ENCODE assay signal across 13 cellular contexts in the genomic region with DNA sequence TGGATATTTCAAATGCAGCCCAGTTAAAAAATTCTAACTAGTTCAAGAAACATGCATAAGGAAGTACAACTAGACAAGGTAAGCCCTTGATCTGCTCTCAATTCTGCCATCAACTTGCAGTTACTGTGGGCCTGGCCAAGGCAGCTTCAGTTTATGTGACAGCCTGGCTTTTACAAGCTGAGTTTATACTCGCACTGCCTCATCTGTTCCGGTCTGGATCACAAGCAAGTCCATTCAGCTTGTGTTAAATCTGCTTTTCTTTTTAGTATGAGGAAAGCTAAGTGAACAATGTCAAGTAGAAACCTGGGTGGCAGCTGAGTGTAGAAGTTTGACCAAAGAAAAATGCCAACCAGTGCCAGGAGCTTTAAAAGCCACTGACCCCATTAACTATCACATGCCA.
DNase-seq lines count a peak whose midpoint lies in the region; ATAC-seq, FAIRE-seq and TF ChIP-seq lines count a peak whose summit lies in the region.
"Had no signal": no experiment of that assay in that cellular context is flagged by ENCODE, and none has a peak within 500 bp of the region (broad histone marks: within the 10 kb centered on the region; RNA-seq: fewer than 3 reads in every experiment).

No MANE protein-coding gene starts in this region.

- no peak for FAIRE-seq in K562 (lab: Jason Lieb, UNC)
- FAIRE-seq: GM18507 had no signal

- H3K36me3 Mint-ChIP-seq in activated T-helper 1 cell treated with anti-CD3 and anti-CD28 coated beads, Interleukin-12 subunit alpha, Interleukin-12 subunit beta, Interleukin-2, Interleukin-4 antibody, amounts not matched to agents 30 ng/mL and 10 ng/mL and 1 ng/mL, durations not matched to agents 14 hours and 24 hours and 36 hours (ENCODE audit: low read depth), result peaks cover 31% of the 10 kb centered on the region

- H4K20me1 ChIP-seq in K562 (replicated peaks; ENCODE audit: control insufficient read depth, insufficient read depth, low read length), result no peaks in the 10 kb centered on the region

- no peak overlapping the region for H3K4me2 ChIP-seq in K562 (ENCODE audit: insufficient read depth, low read length)

- H3K4me1 ChIP-seq in K562 (replicated peaks in 1 of 2; ENCODE audit: control insufficient read depth in 2 of 2, insufficient read depth in 2 of 2, low read length in 2 of 2) (peaks cover 5 to 27% of the 10 kb centered on the region in 2 experiments), gastrocnemius medialis (peaks cover 40 to 46% of the 10 kb centered on the region in 2 donors), ascending aorta (no peaks in the 10 kb centered on the region)
- H3K4me1 ChIP-seq: testis had no signal

- no peaks in the 10 kb centered on the region for H3K27me3 Mint-ChIP-seq in activated T-helper 1 cell treated with anti-CD3 and anti-CD28 coated beads, Interleukin-12 subunit alpha, Interleukin-12 subunit beta, Interleukin-2, Interleukin-4 antibody, amounts not matched to agents 30 ng/mL and 10 ng/mL and 1 ng/mL, durations not matched to agents 14 hours and 24 hours and 36 hours (ENCODE audit: insufficient read depth)

- H3K4me3 ChIP-seq in K562, result no peak overlapping the region
- H3K4me3 ChIP-seq in gastrocnemius medialis, result no peak overlapping the region
- no peak overlapping the region for H3K4me3 ChIP-seq in ascending aorta
- H3K4me3 ChIP-seq: testis had no signal

- no peaks in the 10 kb centered on the region for H3K9me3 ChIP-seq in K562 (replicated peaks; ENCODE audit: control insufficient read depth, insufficient read depth, low read depth, low read length)
- H3K9me3 ChIP-seq in gastrocnemius medialis, result no peaks in the 10 kb centered on the region
- H3K9me3 ChIP-seq in ascending aorta, result no peaks in the 10 kb centered on the region
- H3K9me3 ChIP-seq: testis had no signal

- DNase-seq in DMS79 treated with DMSO at 0.1 percent for 48 hours (lab: John Stamatoyannopoulos, UW) (peak; percentile 13), K562 (ENCODE audit: extremely low read depth in 1 of 4, low spot score in 3 of 4) (no peak), left colon (peak in 1 of 2 donors; percentile 36), gastrocnemius medialis (no peak), NCI-H1436 (lab: John Stamatoyannopoulos, UW) (no peak), ascending aorta (ENCODE audit: low spot score in 2 of 2) (no peak), OCI-M2 (lab: John Stamatoyannopoulos, UW; ENCODE audit: unreplicated experiment) (no peak)
- no peak for DNase-seq in activated T-helper 1 cell treated with anti-CD3 and anti-CD28 coated beads, Interleukin-12 subunit alpha, Interleukin-12 subunit beta, Interleukin-2, Interleukin-4 antibody, amounts not matched to agents 30 ng/mL and 10 ng/mL and 1 ng/mL, durations not matched to agents 14 hours and 24 hours and 36 hours (ENCODE audit: low spot score)
- DNase-seq: activated CD4-positive, alpha-beta T cell treated with anti-CD3 and anti-CD28 coated beads, Interleukin-2, amount 50 U/mL, for 1 hour; mammary epithelial cell; NCI-H2227 treated with DMSO at 0.1 percent for 48 hours; testis had no signal

- WGBS in K562 (ENCODE audit: insufficient coverage, low coverage, missing lambda C conversion rate), result 85% methylated on average over 2 of the region's 2 CpGs

- no peak for TF ChIP-seq POLR2A in K562 (conservative IDR thresholded peaks at IDR 0.05)
- TF ChIP-seq POLR2A in gastrocnemius medialis (IDR thresholded peaks at IDR 0.05), result no peak

- no peaks in the 10 kb centered on the region for H3K27me3 ChIP-seq in K562 (ENCODE audit: control insufficient read depth in 2 of 2, insufficient read depth in 2 of 2, low read length in 2 of 2)
- no peaks in the 10 kb centered on the region for H3K27me3 ChIP-seq in gastrocnemius medialis
- H3K27me3 ChIP-seq in ascending aorta, result no peaks in the 10 kb centered on the region
- H3K27me3 ChIP-seq: testis had no signal

- H3K27ac ChIP-seq in K562 (ENCODE audit: extremely low read depth, low read depth, low read length), result no peak overlapping the region; the same call in 2 of the 3 replicates
- H3K27ac ChIP-seq in gastrocnemius medialis, result peak overlapping the region; percentile 82 to 100 (median 93)
- H3K27ac ChIP-seq in ascending aorta, result no peak overlapping the region
- H3K27ac ChIP-seq: testis had no signal

- in situ Hi-C loops in K562 (cut with MboI) (no loop called here), gastrocnemius medialis (cut with MboI; ENCODE audit: low sequenced_read_pairs in 4 of 4) (no loop called here)

- H3K36me3 ChIP-seq in K562 (ENCODE audit: control insufficient read depth, insufficient read depth, low read length), result no peaks in the 10 kb centered on the region; the same call in 2 of the 3 replicates
- H3K36me3 ChIP-seq in gastrocnemius medialis, result peaks cover 2 to 51% of the 10 kb centered on the region in 2 donors
- peaks cover 13 to 14% of the 10 kb centered on the region in 2 donors for H3K36me3 ChIP-seq in ascending aorta

- no peak overlapping the region for H3K27ac Mint-ChIP-seq in activated T-helper 1 cell treated with anti-CD3 and anti-CD28 coated beads, Interleukin-12 subunit alpha, Interleukin-12 subunit beta, Interleukin-2, Interleukin-4 antibody, amounts not matched to agents 30 ng/mL and 10 ng/mL and 1 ng/mL, durations not matched to agents 14 hours and 24 hours and 36 hours

- no peak for TF ChIP-seq EP300 in K562 (IDR thresholded peaks at IDR 0.05; ENCODE audit: low read length)

- H3K9me3 Mint-ChIP-seq in activated T-helper 1 cell treated with anti-CD3 and anti-CD28 coated beads, Interleukin-12 subunit alpha, Interleukin-12 subunit beta, Interleukin-2, Interleukin-4 antibody, amounts not matched to agents 30 ng/mL and 10 ng/mL and 1 ng/mL, durations not matched to agents 14 hours and 24 hours and 36 hours, result no peaks in the 10 kb centered on the region

- intact Hi-C loops in K562 (cut with micrococcal nuclease), result no loop called here
- intact Hi-C loops in left colon (cut with DNase I, micrococcal nuclease), result no loop called here
- intact Hi-C loops in gastrocnemius medialis (cut with DNase I; ENCODE audit: low total_unique reads), result no loop called here
- intact Hi-C loops in ascending aorta (cut with DNase I), result no loop called here
- intact Hi-C loops in activated T-helper 1 cell treated with anti-CD3 and anti-CD28 coated beads, Interleukin-12 subunit alpha, Interleukin-12 subunit beta, Interleukin-2, Interleukin-4 antibody, amounts not matched to agents 30 ng/mL and 10 ng/mL and 1 ng/mL, durations not matched to agents 14 hours and 24 hours and 36 hours (cut with micrococcal nuclease), result no loop called here

- H3K4me1 Mint-ChIP-seq in activated T-helper 1 cell treated with anti-CD3 and anti-CD28 coated beads, Interleukin-12 subunit alpha, Interleukin-12 subunit beta, Interleukin-2, Interleukin-4 antibody, amounts not matched to agents 30 ng/mL and 10 ng/mL and 1 ng/mL, durations not matched to agents 14 hours and 24 hours and 36 hours (ENCODE audit: low read depth), result peaks cover 12% of the 10 kb centered on the region

- no peak overlapping the region for H3K4me3 Mint-ChIP-seq in activated T-helper 1 cell treated with anti-CD3 and anti-CD28 coated beads, Interleukin-12 subunit alpha, Interleukin-12 subunit beta, Interleukin-2, Interleukin-4 antibody, amounts not matched to agents 30 ng/mL and 10 ng/mL and 1 ng/mL, durations not matched to agents 14 hours and 24 hours and 36 hours

- BruUV-seq in K562 (replicated peaks; lab: Mats Ljungman, UMichigan), result no TSS peak

- POLR2A ChIA-PET in K562 (lab: Yijun Ruan, JAX), result interaction anchor here (0.6 to 2.1 kb wide), 6 partner anchors 11 to 787 kb away, joined by 3 to 10 read pairs (median 4); no protein-coding TSS in a partner anchor

- H3K79me2 ChIP-seq in K562 (ENCODE audit: control insufficient read depth, insufficient read depth, low read length), result no peaks in the 10 kb centered on the region

- no peak overlapping the region for H3K9ac ChIP-seq in K562 (ENCODE audit: insufficient read depth in 1 of 2, low read depth in 2 of 2, low read length in 2 of 2)

- TF ChIP-seq RAD21 in K562 (CRISPR knock-in tag; conservative IDR thresholded peaks at IDR 0.05 in 1 of 2, IDR thresholded peaks at IDR 0.05 in 1 of 2), result no peak

- no peak overlapping the region for H2AFZ ChIP-seq in K562 (ENCODE audit: low read depth, low read length)

- ATAC-seq in K562 (0 out of 3 replicates have a peak, but pooled peaks have one; percentile 37), left colon (peak; percentile 73), gastrocnemius medialis (peak; percentile 20 to 51)

- TF ChIP-seq CTCF in K562 (IDR thresholded peaks at IDR 0.05 in 2 of 3, conservative IDR thresholded peaks at IDR 0.05 in 1 of 3; ENCODE audit: insufficient read depth in 2 of 3, low read depth in 1 of 3, low read length in 3 of 3), result no peak
- TF ChIP-seq CTCF in gastrocnemius medialis (IDR thresholded peaks at IDR 0.05 in 4 of 5, conservative IDR thresholded peaks at IDR 0.05 in 1 of 5), result no peak
- TF ChIP-seq CTCF in ascending aorta (IDR thresholded peaks at IDR 0.05), result no peak

- CTCF ChIA-PET in K562 (lab: Yijun Ruan, JAX; ENCODE audit: low intra/inter-chr PET ratio), result no interaction called here

- no peaks in the 10 kb centered on the region for H3K9me1 ChIP-seq in K562 (ENCODE audit: control insufficient read depth, insufficient read depth, low read length)

TF ChIP-seq in K562, 482 proteins besides CTCF, POLR2A, EP300 and RAD21:
- TF ChIP-seq, protein P1, sequence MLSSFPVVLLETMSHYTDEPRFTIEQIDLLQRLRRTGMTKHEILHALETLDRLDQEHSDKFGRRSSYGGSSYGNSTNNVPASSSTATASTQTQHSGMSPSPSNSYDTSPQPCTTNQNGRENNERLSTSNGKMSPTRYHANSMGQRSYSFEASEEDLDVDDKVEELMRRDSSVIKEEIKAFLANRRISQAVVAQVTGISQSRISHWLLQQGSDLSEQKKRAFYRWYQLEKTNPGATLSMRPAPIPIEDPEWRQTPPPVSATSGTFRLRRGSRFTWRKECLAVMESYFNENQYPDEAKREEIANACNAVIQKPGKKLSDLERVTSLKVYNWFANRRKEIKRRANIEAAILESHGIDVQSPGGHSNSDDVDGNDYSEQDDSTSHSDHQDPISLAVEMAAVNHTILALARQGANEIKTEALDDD (IDR thresholded peaks at IDR 0.05), result peak; percentile 63; the same call in 1 of the 2 replicates
- TF ChIP-seq EGR1 (conservative IDR thresholded peaks at IDR 0.05) (no peak), HDAC6 (IDR thresholded peaks at IDR 0.05; ENCODE audit: low read depth, low read length) (no peak), ZFP30 (CRISPR knock-in tag; IDR thresholded peaks at IDR 0.05; ENCODE audit: borderline replicate concordance) (no peak)

Comparison
In these comparisons a context has a peak if more than half of its experiments do, and no peak if none do; other contexts are left out.
1. H3K27ac ChIP-seq: peak in gastrocnemius medialis (4 of 4); none in K562 (single experiment) and ascending aorta (0 of 2).
2. Peak in every context shown above with its lines, with median percentiles within 50 percentile points of each other: ATAC-seq.